8 cellular contexts compared by ENCODE assay signal in genomic region chr19:55257461-55258411, GRCh38. TPM values are rescaled to one million over a fixed set of nuclear protein-coding genes. Genes with fewer than 3 reads are reported as not detected.
DNase-seq lines count a peak whose midpoint lies in the region; FAIRE-seq and TF ChIP-seq lines count a peak whose summit lies in the region.

No MANE protein-coding gene starts in this region.

- H3K27ac ChIP-seq in SJCRH30 (no peak overlapping the region), duodenal mucosa (ENCODE audit: low read depth, low read length) (no peak overlapping the region), uterus (peak overlapping the region; percentile 72 to 92)

- TF ChIP-seq POLR2A in uterus (IDR thresholded peaks at IDR 0.05), result no peak

- no peak for TF ChIP-seq CTCF in uterus (IDR thresholded peaks at IDR 0.05)

- H3K4me3 ChIP-seq in SJCRH30 (peak overlapping the region; percentile 95), duodenal mucosa (ENCODE audit: low read depth in 1 of 2, low read length in 2 of 2) (peak overlapping the region; percentile 91 to 93), uterus (peak overlapping the region; percentile 73 to 79)

- DNase-seq in ACHN (peak; percentile 21), GM19239 (ENCODE audit: insufficient read length, low spot score) (no peak), SJCRH30 (peak in 1 of 2 experiments; percentile 33), myocyte (ENCODE audit: low read depth) (peak; percentile 15), uterus (peak in 1 of 2 donors; percentile 25), SKM-1 treated with dmso at 0.1 percent for 144 hours (lab: John Stamatoyannopoulos, UW; ENCODE audit: unreplicated experiment) (no peak)
- no peak for DNase-seq in activated CD4-positive, CD25-positive, alpha-beta regulatory T cell (lab: John Stamatoyannopoulos, UW)

- H3K36me3 ChIP-seq in SJCRH30 (no peaks in the 10 kb centered on the region), duodenal mucosa (ENCODE audit: control insufficient read depth in 1 of 2, insufficient read depth in 2 of 2, low read length in 2 of 2) (no peaks in the 10 kb centered on the region), uterus (no peaks in the 10 kb centered on the region)

- H3K9me3 ChIP-seq in SJCRH30 (replicated peaks) (no peaks in the 10 kb centered on the region), duodenal mucosa (ENCODE audit: control insufficient read depth in 1 of 2, low read length in 2 of 2) (no peaks in the 10 kb centered on the region), uterus (no peaks in the 10 kb centered on the region)

- H3K27me3 ChIP-seq in SJCRH30 (no peaks in the 10 kb centered on the region), duodenal mucosa (ENCODE audit: control insufficient read depth in 1 of 2, insufficient read depth in 2 of 2, low read length in 2 of 2) (no peaks in the 10 kb centered on the region), uterus (no peaks in the 10 kb centered on the region)

- in situ Hi-C loops in ACHN (cut with HindIII; ENCODE audit: low pct_ligation_motif_present, low pct_unique_long_range_greater_than_20kb, low sequenced_read_pairs), result no loop called here

- intact Hi-C loops in uterus (cut with DNase I; ENCODE audit: low total_unique reads), result no loop called here

- H3K9ac ChIP-seq in duodenal mucosa (ENCODE audit: low read depth in 1 of 2, low read length in 2 of 2), result peak overlapping the region; percentile 73 to 89

- FAIRE-seq in GM19239 (lab: Jason Lieb, UNC), result peak; percentile 51

- H3K4me1 ChIP-seq in SJCRH30, result peaks cover 5% of the 10 kb centered on the region; the same call in 1 of the 2 replicates
- peaks cover 37 to 51% of the 10 kb centered on the region in 2 donors for H3K4me1 ChIP-seq in duodenal mucosa (ENCODE audit: control insufficient read depth in 1 of 2, insufficient read depth in 2 of 2, low read length in 2 of 2)
- peaks cover 5 to 10% of the 10 kb centered on the region in 2 donors for H3K4me1 ChIP-seq in uterus

RNA-seq across cellular contexts. Expression of gene PPP6R1, which starts 1.1 kb away (rescaled TPM):
- total RNA-seq in SJCRH30 (2014; rRNA removed; shearing (Covaris generic)), result 39.5 and 44.9 TPM in 2 replicates
- total RNA-seq in myocyte, result 64.6 and 68.0 TPM in 2 replicates
- 67.2 TPM for polyA plus RNA-seq in myocyte (2012)
- total RNA-seq in uterus, result 10 to 100 TPM in 2 of 4 donors, 1 to 10 TPM in 2; 5.6 to 70.4 (median 16.3) TPM

RNA-seq across cellular contexts. Expression of gene HSPBP1, which starts 22.2 kb away (rescaled TPM):
- 39.3 and 40.8 TPM in 2 replicates for total RNA-seq in SJCRH30 (2014; rRNA removed; shearing (Covaris generic))
- total RNA-seq in myocyte (37.1 and 39.3 TPM in 2 replicates), uterus (10 to 100 TPM in 3 of 4 donors, 1 to 10 TPM in 1; 1.3 to 37.4 (median 25.6) TPM)
- 35.3 TPM for polyA plus RNA-seq in myocyte (2012)

RNA-seq across cellular contexts. Expression of gene BRSK1, which starts 26.1 kb away (rescaled TPM):
- total RNA-seq in SJCRH30 (2014; rRNA removed; shearing (Covaris generic)), result 13.2 and 15.8 TPM in 2 replicates
- total RNA-seq in myocyte (5.5 and 12.2 TPM in 2 replicates), uterus (10 to 100 TPM in 2 of 4 donors, 1 to 10 TPM in 1, not detected in 1; 4.1 to 17.1 (median 12.0) TPM)
- 24.7 TPM for polyA plus RNA-seq in myocyte (2012)

RNA-seq across cellular contexts. Expression of gene TMEM86B, which starts 29.2 kb away (rescaled TPM):
- 2.3 and 2.5 TPM in 2 replicates for total RNA-seq in SJCRH30 (2014; rRNA removed; shearing (Covaris generic))
- total RNA-seq in myocyte (0.73 and 0.83 TPM in 2 replicates), uterus (1 to 10 TPM in 3 of 4 donors, not detected in 1; 1.8 to 7.9 (median 2.4) TPM)
- polyA plus RNA-seq in myocyte (2012), result 1.4 TPM

RNA-seq across cellular contexts. Expression of gene PTPRH, which starts 48.4 kb away (rescaled TPM):
- 0.94 and 1.4 TPM in 2 replicates for total RNA-seq in SJCRH30 (2014; rRNA removed; shearing (Covaris generic))
- total RNA-seq in myocyte (0.05 and 0.31 TPM in 2 replicates), uterus (1 to 10 TPM in 2 of 4 donors, under 1 TPM in 1, not detected in 1; 0.29 to 3.8 (median 3.2) TPM)
- 0.42 TPM for polyA plus RNA-seq in myocyte (2012)

Comparison
In these comparisons a context has a peak if more than half of its experiments do, and no peak if none do; other contexts are left out.
1. DNase-seq: peak in ACHN (single experiment) and myocyte (single experiment); none in GM19239 (single experiment), SKM-1 treated with dmso at 0.1 percent for 144 hours (single experiment) and activated CD4-positive, CD25-positive, alpha-beta regulatory T cell (0 of 4).
2. H3K27ac ChIP-seq: peak in uterus (2 of 2); none in SJCRH30 (single experiment) and duodenal mucosa (single experiment).
3. Peak in every context shown above with its lines, with median percentiles within 50 percentile points of each other: H3K4me3 ChIP-seq.